22 cellular contexts compared by ENCODE assay signal in genomic region chr6:52200088-52200487, GRCh38. TPM values are rescaled to one million over a fixed set of nuclear protein-coding genes. Genes with fewer than 3 reads are reported as not detected.
"Had no signal": no experiment of that assay in that cellular context is flagged by ENCODE, and none has a peak within 500 bp of the region (broad histone marks: within the 10 kb centered on the region; RNA-seq: fewer than 3 reads in every experiment).

No MANE protein-coding gene starts in this region.

RNA-seq across cellular contexts. Expression of gene IL17A, which starts 13.9 kb away (rescaled TPM):
- total RNA-seq: endodermal cell; esophagus mucosa; foreskin keratinocyte; gastroesophageal sphincter; heart left ventricle; hepatocyte; kidney epithelial cell; left cardiac atrium; left lung; lower leg skin; lung microvascular endothelial cell; mucosa of gallbladder; naive thymus-derived CD4-positive, alpha-beta T cell; osteocyte; prostate gland; right atrium auricular region; sciatic nerve; smooth muscle cell; suprapubic skin; transverse colon; ureter; vagina had no signal

RNA-seq across cellular contexts. Expression of gene IL17F, which starts 44.2 kb away (rescaled TPM):
- total RNA-seq: endodermal cell, foreskin keratinocyte, gastroesophageal sphincter, heart left ventricle, hepatocyte, kidney epithelial cell, left cardiac atrium, left lung, lower leg skin, lung microvascular endothelial cell, mucosa of gallbladder, osteocyte, prostate gland, right atrium auricular region, sciatic nerve, smooth muscle cell, suprapubic skin, transverse colon, ureter, vagina had no signal
